ENCODE assay signal across 9 cellular contexts in the genomic region with DNA sequence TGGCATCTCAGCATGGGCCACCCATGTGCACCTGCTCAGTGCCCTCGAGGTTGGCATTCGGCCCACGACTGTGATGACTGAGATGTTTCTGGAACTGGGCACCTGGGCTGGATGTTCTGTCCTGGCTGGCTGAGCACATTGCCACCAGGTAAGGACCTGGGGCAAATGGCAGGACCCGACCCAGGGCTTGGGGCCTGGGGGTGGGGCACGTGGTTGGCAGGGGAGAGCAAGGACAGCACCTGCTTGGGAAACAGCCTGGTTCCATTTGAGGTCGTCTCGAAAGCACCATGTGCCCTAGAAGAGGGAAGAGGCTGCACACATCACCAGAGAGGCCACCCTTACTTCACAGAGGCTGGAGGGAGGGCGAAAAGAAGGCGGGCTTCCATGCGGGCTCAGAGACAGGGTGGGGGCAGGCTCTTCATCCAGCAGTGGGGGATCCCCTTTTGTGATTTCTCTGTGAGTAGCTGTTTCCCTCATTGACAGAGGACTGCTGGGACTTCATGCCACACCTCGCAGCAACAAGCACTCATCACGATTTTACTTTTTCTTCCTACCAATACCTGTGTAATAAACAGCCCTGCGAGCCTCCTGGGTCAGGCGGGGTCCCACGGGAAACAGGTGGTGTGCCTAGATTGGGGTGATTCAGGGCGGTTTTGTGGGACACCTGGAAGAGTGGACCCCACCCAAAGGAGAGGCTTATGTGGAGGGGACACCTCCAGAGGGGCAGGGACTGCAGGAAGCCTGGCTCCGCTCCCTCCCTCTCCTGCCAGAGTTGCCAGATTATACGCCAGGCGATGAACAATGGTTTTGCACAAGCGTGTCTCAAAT. TPM values are rescaled to one million over a fixed set of nuclear protein-coding genes. Genes with fewer than 3 reads are reported as not detected.
DNase-seq lines count a peak whose midpoint lies in the region; ATAC-seq and TF ChIP-seq lines count a peak whose summit lies in the region.
"Had no signal": no experiment of that assay in that cellular context is flagged by ENCODE, and none has a peak within 500 bp of the region (broad histone marks: within the 10 kb centered on the region; RNA-seq: fewer than 3 reads in every experiment).

No MANE protein-coding gene starts in this region.

- H3K27me3 ChIP-seq in left ventricle myocardium inferior (ENCODE audit: low read depth) (no peaks in the 10 kb centered on the region), right atrium auricular region (no peaks in the 10 kb centered on the region), transverse colon (no peaks in the 10 kb centered on the region)

- CTCF ChIA-PET in activated CD4-positive, alpha-beta memory T cell treated with anti-CD3 and anti-CD28 coated beads, Interleukin-2, amount 10 ng/mL, durations not matched to agents 7 days and 5 days (lab: Charles Lee), result interaction anchor here (0.6 kb wide), 1 partner anchor 260 kb away, joined by 3 read pairs; the partner anchor contains the start of gene BCAP31

- H3K36me3 ChIP-seq in left ventricle myocardium inferior (no peaks in the 10 kb centered on the region), right atrium auricular region (no peaks in the 10 kb centered on the region), transverse colon (no peaks in the 10 kb centered on the region)

- TF ChIP-seq CTCF in left ventricle myocardium inferior (IDR thresholded peaks at IDR 0.05; ENCODE audit: borderline replicate concordance) (no peak), right atrium auricular region (IDR thresholded peaks at IDR 0.05) (no peak), transverse colon (IDR thresholded peaks at IDR 0.05) (no peak)

- DNase-seq in left ventricle myocardium inferior (no peak), right atrium auricular region (ENCODE audit: low spot score) (no peak), left lobe of liver (ENCODE audit: low spot score) (peak; percentile 80), transverse colon (no peak), H4 (ENCODE audit: low spot score) (no peak)
- no peak for DNase-seq in activated CD4-positive, alpha-beta memory T cell treated with anti-CD3 and anti-CD28 coated beads, Interleukin-2, amount 10 ng/mL, durations not matched to agents 7 days and 5 days

- H3K9me3 ChIP-seq in left ventricle myocardium inferior (replicated peaks), result no peaks in the 10 kb centered on the region
- no peaks in the 10 kb centered on the region for H3K9me3 ChIP-seq in right atrium auricular region
- H3K9me3 ChIP-seq in transverse colon, result no peaks in the 10 kb centered on the region

- H3K4me3 Mint-ChIP-seq in activated CD4-positive, alpha-beta memory T cell treated with anti-CD3 and anti-CD28 coated beads, Interleukin-2, amount 10 ng/mL, durations not matched to agents 7 days and 5 days, result peak overlapping the region; percentile 76

- H3K4me3 ChIP-seq in left ventricle myocardium inferior, result peak overlapping the region; percentile 47
- no peak overlapping the region for H3K4me3 ChIP-seq in right atrium auricular region
- no peak overlapping the region for H3K4me3 ChIP-seq in transverse colon

- POLR2A ChIA-PET in activated CD4-positive, alpha-beta memory T cell treated with anti-CD3 and anti-CD28 coated beads, Interleukin-2, amount 10 ng/mL, durations not matched to agents 7 days and 5 days (lab: Charles Lee), result interaction anchor here (0.6 to 3.8 kb wide), 6 partner anchors 8 to 36 kb away, joined by 3 to 70 read pairs (median 4); partner anchors contain the start of genes HCFC1 and TMEM187

- TF ChIP-seq POLR2A in transverse colon (IDR thresholded peaks at IDR 0.05), result no peak

- peak overlapping the region; percentile 93 for H3K27ac Mint-ChIP-seq in activated CD4-positive, alpha-beta memory T cell treated with anti-CD3 and anti-CD28 coated beads, Interleukin-2, amount 10 ng/mL, durations not matched to agents 7 days and 5 days

- peaks cover 19% of the 10 kb centered on the region for H3K36me3 Mint-ChIP-seq in activated CD4-positive, alpha-beta memory T cell treated with anti-CD3 and anti-CD28 coated beads, Interleukin-2, amount 10 ng/mL, durations not matched to agents 7 days and 5 days (ENCODE audit: low read depth)

- intact Hi-C loops in left ventricle myocardium inferior (cut with micrococcal nuclease) (no loop called here), transverse colon (cut with DNase I; ENCODE audit: low total_unique reads) (no loop called here)

- peaks cover 64% of the 10 kb centered on the region for H3K4me1 Mint-ChIP-seq in activated CD4-positive, alpha-beta memory T cell treated with anti-CD3 and anti-CD28 coated beads, Interleukin-2, amount 10 ng/mL, durations not matched to agents 7 days and 5 days

- 69% methylated on average over 20 of the region's 20 CpGs; no CpG with 5 or more reads in 1 of the 2 donors for WGBS in transverse colon (ENCODE audit: low coverage in 1 of 2), 2 donors

- TF ChIP-seq EP300 in transverse colon (IDR thresholded peaks at IDR 0.05; ENCODE audit: low read depth), result no peak

- H3K27ac ChIP-seq in left ventricle myocardium inferior (replicated peaks) (peak overlapping the region; percentile 77), right atrium auricular region (no peak overlapping the region), transverse colon (peak overlapping the region; percentile 79 to 84 (median 81))
- H3K27ac ChIP-seq: C4-2B had no signal

- ATAC-seq in left lobe of liver (peak; percentile 57), GM18511 (IDR thresholded peaks at IDR 0.05; ENCODE audit: unreplicated experiment) (no peak), HG03342 (IDR thresholded peaks at IDR 0.05; ENCODE audit: unreplicated experiment) (no peak)

- H3K4me1 ChIP-seq in left ventricle myocardium inferior (no peaks in the 10 kb centered on the region), right atrium auricular region (no peaks in the 10 kb centered on the region), transverse colon (peaks cover 0 to 16% (median 10%) of the 10 kb centered on the region in 4 donors)

- in situ Hi-C loops in transverse colon (cut with MboI; ENCODE audit: low pct_ligation_motif_present in 1 of 4, low pct_unique_long_range_greater_than_20kb in 1 of 4, low sequenced_read_pairs in 3 of 4), result no loop called here

- H3K27me3 Mint-ChIP-seq in activated CD4-positive, alpha-beta memory T cell treated with anti-CD3 and anti-CD28 coated beads, Interleukin-2, amount 10 ng/mL, durations not matched to agents 7 days and 5 days, result no peaks in the 10 kb centered on the region

- H3K9me3 Mint-ChIP-seq in activated CD4-positive, alpha-beta memory T cell treated with anti-CD3 and anti-CD28 coated beads, Interleukin-2, amount 10 ng/mL, durations not matched to agents 7 days and 5 days, result no peaks in the 10 kb centered on the region

RNA-seq across cellular contexts. Expression of gene TMEM187, which starts 12.0 kb away (rescaled TPM):
- total RNA-seq in left ventricle myocardium inferior (6.4 TPM), right atrium auricular region (1 to 10 TPM; 4.7 to 6.4 TPM), left lobe of liver (11.6 TPM), transverse colon (10 to 100 TPM in 1 of 4 donors, 1 to 10 TPM in 3; 1.6 to 11.2 (median 5.5) TPM)
- 10 to 100 TPM in 1 of 2 experiments, 1 to 10 TPM in 1; 9.9 to 12.6 TPM for total RNA-seq in activated CD4-positive, alpha-beta memory T cell treated with anti-CD3 and anti-CD28 coated beads, Interleukin-2, amount 10 ng/mL, durations not matched to agents 7 days and 5 days
- total RNA-seq in H4 (2014; rRNA removed; shearing (Covaris generic)), result 2.2 and 2.7 TPM in 2 replicates

RNA-seq across cellular contexts. Expression of gene HCFC1, which starts 12.9 kb away (rescaled TPM):
- total RNA-seq in left ventricle myocardium inferior (28.4 TPM), right atrium auricular region (10 to 100 TPM; 40.8 to 54.7 TPM), left lobe of liver (17.2 TPM), transverse colon (10 to 100 TPM; 34.0 to 68.5 (median 49.8) TPM)
- total RNA-seq in activated CD4-positive, alpha-beta memory T cell treated with anti-CD3 and anti-CD28 coated beads, Interleukin-2, amount 10 ng/mL, durations not matched to agents 7 days and 5 days, result 10 to 100 TPM; 88.3 to 93.1 TPM
- total RNA-seq in H4 (2014; rRNA removed; shearing (Covaris generic)), result 19.4 and 23.5 TPM in 2 replicates

RNA-seq across cellular contexts. Expression of gene IRAK1, which starts 35.1 kb away (rescaled TPM):
- total RNA-seq in left ventricle myocardium inferior (40.6 TPM), right atrium auricular region (10 to 100 TPM; 27.5 to 37.1 TPM), left lobe of liver (58.4 TPM), transverse colon (100 to 1,000 TPM in 2 of 4 donors, 10 to 100 TPM in 2; 64.1 to 155 (median 107) TPM)
- total RNA-seq in activated CD4-positive, alpha-beta memory T cell treated with anti-CD3 and anti-CD28 coated beads, Interleukin-2, amount 10 ng/mL, durations not matched to agents 7 days and 5 days, result 100 to 1,000 TPM; 118 to 122 TPM
- 50.0 and 58.6 TPM in 2 replicates for total RNA-seq in H4 (2014; rRNA removed; shearing (Covaris generic))

RNA-seq across cellular contexts. Expression of gene RENBP, which starts 40.1 kb away (rescaled TPM):
- 7.5 TPM for total RNA-seq in left ventricle myocardium inferior
- 10 to 100 TPM in 1 of 2 donors, 1 to 10 TPM in 1; 6.2 to 10.6 TPM for total RNA-seq in right atrium auricular region
- total RNA-seq in activated CD4-positive, alpha-beta memory T cell treated with anti-CD3 and anti-CD28 coated beads, Interleukin-2, amount 10 ng/mL, durations not matched to agents 7 days and 5 days, result 10 to 100 TPM; 12.1 to 12.8 TPM
- 5.5 TPM for total RNA-seq in left lobe of liver
- 10 to 100 TPM in 1 of 4 donors, 1 to 10 TPM in 2, not detected in 1; 4.6 to 13.1 (median 7.2) TPM for total RNA-seq in transverse colon
- total RNA-seq in H4 (2014; rRNA removed; shearing (Covaris generic)), result 0.10 TPM in 1 of 2 replicates, not detected in the other

RNA-seq across cellular contexts. Expression of gene NAA10, which starts 49.7 kb away (rescaled TPM):
- total RNA-seq in left ventricle myocardium inferior, result 67.1 TPM
- 10 to 100 TPM; 66.5 to 70.2 TPM for total RNA-seq in right atrium auricular region
- 10 to 100 TPM; 63.1 to 63.7 TPM for total RNA-seq in activated CD4-positive, alpha-beta memory T cell treated with anti-CD3 and anti-CD28 coated beads, Interleukin-2, amount 10 ng/mL, durations not matched to agents 7 days and 5 days
- total RNA-seq in left lobe of liver, result 38.0 TPM
- total RNA-seq in transverse colon, result 10 to 100 TPM; 29.9 to 57.2 (median 47.4) TPM
- total RNA-seq in H4 (2014; rRNA removed; shearing (Covaris generic)), result 167 and 216 TPM in 2 replicates

Comparison
In these comparisons a context has a peak if more than half of its experiments do, and no peak if none do; other contexts are left out.
1. H3K27ac ChIP-seq: peak in left ventricle myocardium inferior (single experiment) and transverse colon (4 of 4); none in right atrium auricular region (0 of 2).